In genomic region chr11:64608636-64609035, GRCh38 we compare ENCODE assay signal across 27 cellular contexts. TPM values are rescaled to one million over a fixed set of nuclear protein-coding genes. Genes with fewer than 3 reads are reported as not detected.
DNase-seq lines count a peak whose midpoint lies in the region; TF ChIP-seq lines count a peak whose summit lies in the region.
"Had no signal": no experiment of that assay in that cellular context is flagged by ENCODE, and none has a peak within 500 bp of the region (broad histone marks: within the 10 kb centered on the region; RNA-seq: fewer than 3 reads in every experiment).

No MANE protein-coding gene starts in this region.

- no peak overlapping the region for H2BK5ac ChIP-seq in H9 (ENCODE audit: insufficient read length, low read length)

- in situ Hi-C loops in brain microvascular endothelial cell (cut with HindIII; ENCODE audit: low pct_ligation_motif_present, low sequenced_read_pairs) = no loop called here

- H3K36me3 ChIP-seq in ACC112 (ENCODE audit: insufficient read depth, low read length) (no peaks in the 10 kb centered on the region), brain microvascular endothelial cell (replicated peaks) (no peaks in the 10 kb centered on the region)
- H3K36me3 ChIP-seq: HAP-1 had no signal

- H3K9ac ChIP-seq in H9 (ENCODE audit: extremely low read depth, insufficient read length, low read length) = no peak overlapping the region

- H2AK5ac ChIP-seq in H9 (ENCODE audit: insufficient read length, low read length) = no peak overlapping the region

- H3K4me2 ChIP-seq in H9 (ENCODE audit: insufficient read depth, insufficient read length, low read length) = no peak overlapping the region
- H3K4me2 ChIP-seq: smooth muscle cell had no signal

- H3K36me3 Mint-ChIP-seq in H9 (ENCODE audit: insufficient read depth in 1 of 3, low read depth in 3 of 3) (no peaks in the 10 kb centered on the region), chondrocyte (ENCODE audit: low read depth) (no peaks in the 10 kb centered on the region), neural crest cell (ENCODE audit: low read depth) (no peaks in the 10 kb centered on the region), progenitor cell of endocrine pancreas (ENCODE audit: insufficient read depth) (no peaks in the 10 kb centered on the region)

- H4K5ac ChIP-seq in H9 (ENCODE audit: insufficient read length, low read depth, low read length) = no peak overlapping the region

- DNase-seq in H9 (no peak), chondrocyte (ENCODE audit: low spot score) (peak; percentile 56), neural crest cell (ENCODE audit: low read depth, low spot score) (no peak), brain microvascular endothelial cell (no peak), progenitor cell of endocrine pancreas (ENCODE audit: low spot score, unreplicated experiment) (no peak), NCI-H226 (no peak)
- DNase-seq in central memory CD4-positive, alpha-beta T cell = no peak
- DNase-seq: activated CD4-positive, alpha-beta T cell treated with anti-CD3 and anti-CD28 coated beads for 48 hours; activated gamma-delta T cell treated with Interleukin-2 at 50 U/mL for 16 hours; activated T-cell treated with anti-CD3 and anti-CD28 coated beads, Interleukin-2, amount 50 U/mL, for 24 hours; COR-L47; DMS53; KG1; mammary epithelial cell; NCI-H1436; NCI-H524; SHP77 treated with DMSO at 0.1 percent for 48 hours; stimulated activated CD4-positive, alpha-beta T cell treated with anti-CD3 and anti-CD28 coated beads, Interleukin-1b, Interleukin-23, amount 100 ng/mL, for 48 hours; trophoblast cell had no signal

- H3K4me1 ChIP-seq in ACC112 (ENCODE audit: control insufficient read depth, insufficient read depth, low read length, unreplicated experiment) (no peaks in the 10 kb centered on the region), H9 (ENCODE audit: insufficient read depth, low read length) (no peaks in the 10 kb centered on the region)
- H3K4me1 ChIP-seq: HAP-1 had no signal

- H3K27me3 Mint-ChIP-seq in H9 (ENCODE audit: low read depth) = peaks cover 18% of the 10 kb centered on the region
- H3K27me3 Mint-ChIP-seq in chondrocyte (ENCODE audit: low read depth) = peaks cover 16% of the 10 kb centered on the region
- H3K27me3 Mint-ChIP-seq in neural crest cell (ENCODE audit: low read depth) = no peaks in the 10 kb centered on the region
- H3K27me3 Mint-ChIP-seq in progenitor cell of endocrine pancreas = peaks cover 29% of the 10 kb centered on the region

- no peak for TF ChIP-seq CTCF in H9 (conservative IDR thresholded peaks at IDR 0.05)
- TF ChIP-seq CTCF in chondrocyte (IDR thresholded peaks at IDR 0.05) = no peak
- no peak for TF ChIP-seq CTCF in neural crest cell (conservative IDR thresholded peaks at IDR 0.05)
- TF ChIP-seq CTCF in brain microvascular endothelial cell (IDR thresholded peaks at IDR 0.05; ENCODE audit: low read depth, low read length, missing control alignments) = no peak
- no peak for TF ChIP-seq CTCF in progenitor cell of endocrine pancreas (IDR thresholded peaks at IDR 0.05; ENCODE audit: unreplicated experiment)

- no peak overlapping the region for H3K23ac ChIP-seq in H9 (ENCODE audit: insufficient read length, low read depth, low read length)

- no CpG with 5 or more reads among the region's 12 CpGs for WGBS in H9 (ENCODE audit: extremely low coverage, insufficient read length, low lambda C conversion rate)

- H3K9me3 Mint-ChIP-seq in H9 (no peaks in the 10 kb centered on the region), chondrocyte (ENCODE audit: low read depth) (no peaks in the 10 kb centered on the region), neural crest cell (no peaks in the 10 kb centered on the region), progenitor cell of endocrine pancreas (ENCODE audit: low read depth) (no peaks in the 10 kb centered on the region)
- H3K9me3 Mint-ChIP-seq: activated T-cell treated with anti-CD3 and anti-CD28 coated beads, Interleukin-2, amount 50 U/mL, for 24 hours had no signal

- H3K27ac ChIP-seq in ACC112 (ENCODE audit: low read depth, low read length) (no peak overlapping the region), H9 (ENCODE audit: insufficient read length, low read depth, low read length) (no peak overlapping the region), brain microvascular endothelial cell (no peak overlapping the region)
- H3K27ac ChIP-seq: epithelial cell of prostate had no signal

- H4K91ac ChIP-seq in H9 (ENCODE audit: insufficient read length, low read depth, low read length) = no peak overlapping the region

- no peak overlapping the region for H3K14ac ChIP-seq in H9 (ENCODE audit: insufficient read depth, low read length)

- H2BK12ac ChIP-seq in H9 (ENCODE audit: insufficient read length, low read depth, low read length) = no peak overlapping the region

- no peak overlapping the region for H2AFZ ChIP-seq in ACC112 (ENCODE audit: low read length, unreplicated experiment)
- no peak overlapping the region for H2AFZ ChIP-seq in H9 (ENCODE audit: low read length)

- no peak overlapping the region for H3K4ac ChIP-seq in H9 (ENCODE audit: low read depth, low read length)

- no peaks in the 10 kb centered on the region for H3K9me3 ChIP-seq in H9 (ENCODE audit: control insufficient read depth, low read depth, low read length)
- H3K9me3 ChIP-seq: HAP-1 had no signal

- no peak overlapping the region for H2BK20ac ChIP-seq in H9 (ENCODE audit: low read depth, low read length, poor library complexity, severe bottlenecking)

- no peak overlapping the region for H3K56ac ChIP-seq in H9 (ENCODE audit: insufficient read length, low read depth, low read length)

- H3K18ac ChIP-seq in H9 (ENCODE audit: insufficient read length, low read depth, low read length) = no peak overlapping the region

- H3K79me2 ChIP-seq in ACC112 (ENCODE audit: control insufficient read depth, insufficient read depth, low read length, unreplicated experiment) = no peaks in the 10 kb centered on the region
- H3K79me2 ChIP-seq in H9 (ENCODE audit: insufficient read depth, low read length) = no peaks in the 10 kb centered on the region

- no peak overlapping the region for H4K8ac ChIP-seq in H9 (replicated peaks; ENCODE audit: insufficient read length, low read depth, low read length)

- H3K4me1 Mint-ChIP-seq in H9 (peaks cover 5 to 28% of the 10 kb centered on the region in 2 experiments), chondrocyte (ENCODE audit: low read depth) (peaks cover 4% of the 10 kb centered on the region), neural crest cell (peaks cover 25% of the 10 kb centered on the region), progenitor cell of endocrine pancreas (ENCODE audit: low read depth) (no peaks in the 10 kb centered on the region)

- no peak overlapping the region for H3T11ph ChIP-seq in H9 (ENCODE audit: low read length)

- H3K23me2 ChIP-seq in H9 (ENCODE audit: insufficient read length, low read depth, low read length, poor library complexity, severe bottlenecking) = no peaks in the 10 kb centered on the region

- H3K4me3 ChIP-seq in ACC112 (ENCODE audit: low read depth, low read length) (peak overlapping the region; percentile 65; the same call in 1 of the 2 replicates), brain microvascular endothelial cell (ENCODE audit: low read depth, low read length) (no peak overlapping the region)
- H3K4me3 ChIP-seq: HAP-1, smooth muscle cell had no signal

- H4K20me1 ChIP-seq in H9 (ENCODE audit: control insufficient read depth, insufficient read depth, insufficient read length) = no peaks in the 10 kb centered on the region

- H2BK120ac ChIP-seq in H9 (ENCODE audit: low read depth, low read length, poor library complexity, severe bottlenecking) = no peak overlapping the region

- no peak overlapping the region; a peak in 1 of 5 replicates for H3K4me3 Mint-ChIP-seq in H9
- H3K4me3 Mint-ChIP-seq in chondrocyte (ENCODE audit: unreplicated experiment) = no peak overlapping the region
- H3K4me3 Mint-ChIP-seq in neural crest cell = no peak overlapping the region
- H3K4me3 Mint-ChIP-seq in progenitor cell of endocrine pancreas (ENCODE audit: low read depth) = no peak overlapping the region
- H3K4me3 Mint-ChIP-seq: activated T-cell treated with anti-CD3 and anti-CD28 coated beads, Interleukin-2, amount 50 U/mL, for 24 hours had no signal

- no peaks in the 10 kb centered on the region for H3K79me1 ChIP-seq in H9 (ENCODE audit: insufficient read depth, low read depth, low read length, poor library complexity, severe bottlenecking)

- H3K27me3 ChIP-seq in ACC112 (ENCODE audit: insufficient read depth, low read length) = no peaks in the 10 kb centered on the region
- no peaks in the 10 kb centered on the region; the same call in 1 of the 2 replicates for H3K27me3 ChIP-seq in H9 (ENCODE audit: insufficient read depth, low read length)
- H3K27me3 ChIP-seq in brain microvascular endothelial cell (replicated peaks) = peaks cover 16% of the 10 kb centered on the region

- H3K27ac Mint-ChIP-seq in H9 (peak overlapping the region in 2 of 3 experiments; percentile 3 to 13; a peak in 1 of 7 replicates), chondrocyte (ENCODE audit: unreplicated experiment) (no peak overlapping the region), neural crest cell (ENCODE audit: unreplicated experiment) (peak overlapping the region; percentile 19), progenitor cell of endocrine pancreas (no peak overlapping the region)
- H3K27ac Mint-ChIP-seq: activated T-cell treated with anti-CD3 and anti-CD28 coated beads, Interleukin-2, amount 50 U/mL, for 24 hours had no signal

- H2BK15ac ChIP-seq in H9 (ENCODE audit: low read depth, low read length) = no peak overlapping the region

RNA-seq across cellular contexts. Expression of gene SLC22A12, which starts 17.6 kb away (rescaled TPM):
- not detected in 2 replicates for total RNA-seq in H9 (2021)
- not detected in 3 replicates for total RNA-seq in chondrocyte
- not detected in 2 replicates for total RNA-seq in neural crest cell
- not detected in 2 replicates for total RNA-seq in progenitor cell of endocrine pancreas
- total RNA-seq: activated CD8-positive, alpha-beta memory T cell treated with anti-CD3 and anti-CD28 coated beads for 36 hours; cerebellum; HT-29; mammary epithelial cell; pulmonary artery endothelial cell; smooth muscle cell had no signal

RNA-seq across cellular contexts. Expression of gene SLC22A11, which starts 52.9 kb away (rescaled TPM):
- total RNA-seq in H9 (2021) (not detected in 2 replicates), chondrocyte (0.15 TPM in 1 of 3 replicates, not detected in the others), neural crest cell (0.21 TPM in 1 of 2 replicates, not detected in the other), progenitor cell of endocrine pancreas (not detected in 2 replicates)
- total RNA-seq: activated CD8-positive, alpha-beta memory T cell treated with anti-CD3 and anti-CD28 coated beads for 36 hours; cerebellum; mammary epithelial cell; pulmonary artery endothelial cell; smooth muscle cell had no signal

Comparison
In these comparisons a context has a peak if more than half of its experiments do, and no peak if none do; other contexts are left out.
1. H3K27ac Mint-ChIP-seq: peak in H9 (2 of 3) and neural crest cell (single experiment); none in chondrocyte (single experiment) and progenitor cell of endocrine pancreas (single experiment).